Comparison of ENCODE assay signal across 8 cellular contexts in genomic region chr1:203267347-203267846, GRCh38.
DNase-seq lines count a peak whose midpoint lies in the region; ATAC-seq and FAIRE-seq lines count a peak whose summit lies in the region.

No MANE protein-coding gene starts in this region.

- no peaks in the 10 kb centered on the region for H3K9me3 Mint-ChIP-seq in central memory CD8-positive, alpha-beta T cell

- peak; percentile 85 for DNase-seq in EL
- DNase-seq in NCI-H446 (lab: John Stamatoyannopoulos, UW): peak; percentile 84 to 95
- DNase-seq in central memory CD8-positive, alpha-beta T cell (ENCODE audit: low spot score in 2 of 2): peak; percentile 69 to 80
- DNase-seq in stimulated activated CD4-positive, alpha-beta T cell treated with anti-CD3 and anti-CD28 coated beads, Interleukin-12 subunit alpha, Interleukin-12 subunit beta, amount 100 ng/mL, for 48 hours (ENCODE audit: low read depth in 2 of 3, low spot score in 1 of 3): peak; percentile 67 to 94 (median 71)

- peak overlapping the region; percentile 77 for H3K4me3 Mint-ChIP-seq in central memory CD8-positive, alpha-beta T cell

- H3K36me3 Mint-ChIP-seq in central memory CD8-positive, alpha-beta T cell (ENCODE audit: insufficient read depth): peaks cover 3% of the 10 kb centered on the region

- no peaks in the 10 kb centered on the region for H3K27me3 Mint-ChIP-seq in central memory CD8-positive, alpha-beta T cell

- ATAC-seq in HG03095 (IDR thresholded peaks at IDR 0.05; ENCODE audit: unreplicated experiment) (peak; percentile 38), HG03457 (IDR thresholded peaks at IDR 0.05; ENCODE audit: unreplicated experiment) (no peak)
- peak; percentile 67 to 73 for ATAC-seq in activated CD4-positive, CD25-positive, alpha-beta regulatory T cell treated with anti-CD3 and anti-CD28 coated beads, Interleukin-2, amount 50 U/mL, for 24 hours
- peak; percentile 55 for ATAC-seq in central memory CD8-positive, alpha-beta T cell (replicated peaks; ENCODE audit: extremely low read depth, poor library complexity, severe bottlenecking)

- peaks cover 18% of the 10 kb centered on the region for H3K4me1 Mint-ChIP-seq in central memory CD8-positive, alpha-beta T cell

- peak; percentile 13 for FAIRE-seq in islet of Langerhans (lab: Jason Lieb, UNC)

- peak overlapping the region; percentile 78 for H3K27ac Mint-ChIP-seq in central memory CD8-positive, alpha-beta T cell (ENCODE audit: low read depth)
